21 cellular contexts compared by ENCODE assay signal in genomic region chr5:14201325-14202061, GRCh38. TPM values are rescaled to one million over a fixed set of nuclear protein-coding genes. Genes with fewer than 3 reads are reported as not detected.
DNase-seq lines count a peak whose midpoint lies in the region; ATAC-seq and TF ChIP-seq lines count a peak whose summit lies in the region.
"Had no signal": no experiment of that assay in that cellular context is flagged by ENCODE, and none has a peak within 500 bp of the region (broad histone marks: within the 10 kb centered on the region; RNA-seq: fewer than 3 reads in every experiment).

No MANE protein-coding gene starts in this region.

- H3K4me1 Mint-ChIP-seq in CD14-positive monocyte = peaks cover 47% of the 10 kb centered on the region
- H3K4me1 Mint-ChIP-seq in chondrocyte (ENCODE audit: low read depth) = peaks cover 84% of the 10 kb centered on the region
- H3K4me1 Mint-ChIP-seq in mesothelial cell of epicardium = peaks cover 38% of the 10 kb centered on the region
- H3K4me1 Mint-ChIP-seq in activated CD8-positive, alpha-beta T cell treated with anti-CD3 and anti-CD28 coated beads, Interleukin-2, amount 10 ng/mL, durations not matched to agents 7 days and 5 days (ENCODE audit: low read depth) = peaks cover 10% of the 10 kb centered on the region

- intact Hi-C loops in CD14-positive monocyte (cut with micrococcal nuclease) (loop anchor here (5.0 to 10.0 kb wide), 2 partner anchors 34 to 57 kb away; partner anchors contain the start of gene TRIO (in 1 of the 2)), adrenal gland (cut with DNase I) (loop anchor here in 1 of 2 donors (10.0 kb wide), 1 partner anchor 57 kb away; the partner anchor contains the start of gene TRIO)

- no peaks in the 10 kb centered on the region for H3K27me3 ChIP-seq in adrenal gland
- H3K27me3 ChIP-seq: body of pancreas had no signal

- no peak overlapping the region for H3K27ac ChIP-seq in adrenal gland

- POLR2A ChIA-PET in activated CD8-positive, alpha-beta T cell treated with anti-CD3 and anti-CD28 coated beads, Interleukin-2, amount 10 ng/mL, durations not matched to agents 7 days and 5 days (lab: Charles Lee) = no interaction called here

- peaks cover 20 to 58% of the 10 kb centered on the region in 2 donors for H3K4me1 ChIP-seq in adrenal gland (replicated peaks in 1 of 2)

- H3K27me3 Mint-ChIP-seq in CD14-positive monocyte (ENCODE audit: low read depth in 3 of 3) (no peaks in the 10 kb centered on the region), chondrocyte (ENCODE audit: low read depth) (no peaks in the 10 kb centered on the region), mesothelial cell of epicardium (ENCODE audit: low read depth) (no peaks in the 10 kb centered on the region)
- H3K27me3 Mint-ChIP-seq in activated CD8-positive, alpha-beta T cell treated with anti-CD3 and anti-CD28 coated beads, Interleukin-2, amount 10 ng/mL, durations not matched to agents 7 days and 5 days (ENCODE audit: low read depth) = peaks cover 8% of the 10 kb centered on the region

- DNase-seq in CD14-positive monocyte (ENCODE audit: low spot score) (no peak), M059J (ENCODE audit: low read depth) (peak; percentile 82), chondrocyte (ENCODE audit: low spot score) (no peak), mesothelial cell of epicardium (ENCODE audit: low spot score in 2 of 2, unreplicated experiment in 2 of 2) (no peak), DMS53 treated with DMSO at 0.1 percent for 48 hours (lab: John Stamatoyannopoulos, UW; ENCODE audit: unreplicated experiment) (no peak), adrenal gland (no peak), GM20000 (ENCODE audit: low spot score) (no peak)
- DNase-seq in activated CD8-positive, alpha-beta T cell treated with anti-CD3 and anti-CD28 coated beads, Interleukin-2, amount 10 ng/mL, durations not matched to agents 7 days and 5 days = no peak
- DNase-seq: activated CD4-positive, alpha-beta T cell treated with anti-CD3 and anti-CD28 coated beads for 36 hours; activated CD8-positive, alpha-beta memory T cell treated with anti-CD3 and anti-CD28 coated beads, Interleukin-2, amount 50 U/mL, for 4 hours; body of pancreas; COR-L47; hypothalamus; MM.1S; mucosa of descending colon; NCI-H187 treated with DMSO at 0.1 percent for 48 hours; occipital lobe; SIG-M5; stimulated activated CD4-positive, alpha-beta T cell treated with anti-CD3 and anti-CD28 coated beads, Interleukin-4, amount 100 ng/mL, for 4 hours; stimulated activated CD8-positive, alpha-beta memory T cell treated with anti-CD3 and anti-CD28 coated beads, Interleukin-4, amount 100 ng/mL, for 48 hours had no signal

- H3K36me3 Mint-ChIP-seq in CD14-positive monocyte = no peaks in the 10 kb centered on the region
- H3K36me3 Mint-ChIP-seq in chondrocyte (ENCODE audit: low read depth) = no peaks in the 10 kb centered on the region
- no peaks in the 10 kb centered on the region for H3K36me3 Mint-ChIP-seq in mesothelial cell of epicardium
- no peaks in the 10 kb centered on the region for H3K36me3 Mint-ChIP-seq in activated CD8-positive, alpha-beta T cell treated with anti-CD3 and anti-CD28 coated beads, Interleukin-2, amount 10 ng/mL, durations not matched to agents 7 days and 5 days (ENCODE audit: low read depth)

- H3K27ac Mint-ChIP-seq in CD14-positive monocyte (peak overlapping the region in 6 of 7 donors; percentile 2 to 85 (median 58)), chondrocyte (ENCODE audit: unreplicated experiment) (peak overlapping the region; percentile 73), mesothelial cell of epicardium (peak overlapping the region; percentile 41)
- H3K27ac Mint-ChIP-seq in activated CD8-positive, alpha-beta T cell treated with anti-CD3 and anti-CD28 coated beads, Interleukin-2, amount 10 ng/mL, durations not matched to agents 7 days and 5 days = no peak overlapping the region
- H3K27ac Mint-ChIP-seq: activated CD4-positive, alpha-beta T cell treated with anti-CD3 and anti-CD28 coated beads for 36 hours; T-helper 2 cell treated with Interferon-gamma antibody and Interleukin-4, amounts not matched to agents 5 μg/mL and 100 μg/mL, for 36 hours had no signal

- CTCF ChIA-PET in activated CD8-positive, alpha-beta T cell treated with anti-CD3 and anti-CD28 coated beads, Interleukin-2, amount 10 ng/mL, durations not matched to agents 7 days and 5 days (lab: Charles Lee) = interaction anchor here (1.6 kb wide), 1 partner anchor 69 kb away, joined by 3 read pairs; no protein-coding TSS in a partner anchor

- 69 to 79% (median 76%) methylated on average over 5 to 7 of the region's 7 CpGs for WGBS in adrenal gland, 4 donors

- TF ChIP-seq POLR2A in adrenal gland (IDR thresholded peaks at IDR 0.05) = no peak

- no peak for ATAC-seq in activated CD8-positive, alpha-beta T cell treated with anti-CD3 and anti-CD28 coated beads, Interleukin-2, amount 10 ng/mL, durations not matched to agents 7 days and 5 days
- ATAC-seq: activated CD4-positive, alpha-beta T cell treated with anti-CD3 and anti-CD28 coated beads for 36 hours; body of pancreas; mucosa of descending colon had no signal

- H3K9me3 ChIP-seq in adrenal gland (replicated peaks in 1 of 3) = no peaks in the 10 kb centered on the region
- H3K9me3 ChIP-seq: body of pancreas, mucosa of descending colon had no signal

- H3K4me3 Mint-ChIP-seq in CD14-positive monocyte (no peak overlapping the region), chondrocyte (ENCODE audit: unreplicated experiment) (no peak overlapping the region), mesothelial cell of epicardium (no peak overlapping the region)
- H3K4me3 Mint-ChIP-seq in activated CD8-positive, alpha-beta T cell treated with anti-CD3 and anti-CD28 coated beads, Interleukin-2, amount 10 ng/mL, durations not matched to agents 7 days and 5 days = no peak overlapping the region
- H3K4me3 Mint-ChIP-seq: activated CD4-positive, alpha-beta T cell treated with anti-CD3 and anti-CD28 coated beads for 36 hours; T-helper 2 cell treated with Interferon-gamma antibody and Interleukin-4, amounts not matched to agents 5 μg/mL and 100 μg/mL, for 36 hours had no signal

- H3K4me3 ChIP-seq in adrenal gland = no peak overlapping the region
- H3K4me3 ChIP-seq: body of pancreas, mucosa of descending colon had no signal

- TF ChIP-seq CTCF in CD14-positive monocyte (IDR thresholded peaks at IDR 0.05) = no peak
- TF ChIP-seq CTCF in chondrocyte (IDR thresholded peaks at IDR 0.05) = no peak
- TF ChIP-seq CTCF in mesothelial cell of epicardium (IDR thresholded peaks at IDR 0.05; ENCODE audit: unreplicated experiment) = no peak
- TF ChIP-seq CTCF in adrenal gland (IDR thresholded peaks at IDR 0.05) = no peak
- no peak for TF ChIP-seq CTCF in GM20000 (IDR thresholded peaks at IDR 0.05; ENCODE audit: extremely low read depth, missing control alignments)

- H3K36me3 ChIP-seq in adrenal gland (replicated peaks in 1 of 2) = no peaks in the 10 kb centered on the region

- no peaks in the 10 kb centered on the region for H3K9me3 Mint-ChIP-seq in CD14-positive monocyte
- no peaks in the 10 kb centered on the region for H3K9me3 Mint-ChIP-seq in chondrocyte (ENCODE audit: low read depth)
- H3K9me3 Mint-ChIP-seq in mesothelial cell of epicardium = no peaks in the 10 kb centered on the region
- no peaks in the 10 kb centered on the region for H3K9me3 Mint-ChIP-seq in activated CD8-positive, alpha-beta T cell treated with anti-CD3 and anti-CD28 coated beads, Interleukin-2, amount 10 ng/mL, durations not matched to agents 7 days and 5 days (ENCODE audit: insufficient read depth)
- H3K9me3 Mint-ChIP-seq: T-helper 2 cell treated with Interferon-gamma antibody and Interleukin-4, amounts not matched to agents 5 μg/mL and 100 μg/mL, for 36 hours had no signal

RNA-seq across cellular contexts. Expression of gene TRIO, which starts 58.4 kb away (rescaled TPM):
- polyA plus RNA-seq in CD14-positive monocyte = 1 to 10 TPM; 1.7 to 2.1 TPM
- total RNA-seq in M059J (2014; rRNA removed; shearing (Covaris generic)) = 55.8 and 116 TPM in 2 replicates
- 200 to 271 TPM (median 217 TPM) in 3 replicates for total RNA-seq in chondrocyte
- total RNA-seq in mesothelial cell of epicardium = 190 to 209 TPM (median 200 TPM) in 3 replicates
- total RNA-seq in adrenal gland = 100 to 1,000 TPM in 1 of 8 donors, 10 to 100 TPM in 7; 41.1 to 108 (median 72.4) TPM
- polyA plus RNA-seq in adrenal gland = 100 to 1,000 TPM in 1 of 3 donors, 10 to 100 TPM in 2; 27.3 to 109 (median 58.9) TPM
- 1 to 10 TPM; 3.5 to 6.6 TPM for total RNA-seq in activated CD8-positive, alpha-beta T cell treated with anti-CD3 and anti-CD28 coated beads, Interleukin-2, amount 10 ng/mL, durations not matched to agents 7 days and 5 days
